Comparison of ENCODE assay signal across 2 cellular contexts in the genomic region with DNA sequence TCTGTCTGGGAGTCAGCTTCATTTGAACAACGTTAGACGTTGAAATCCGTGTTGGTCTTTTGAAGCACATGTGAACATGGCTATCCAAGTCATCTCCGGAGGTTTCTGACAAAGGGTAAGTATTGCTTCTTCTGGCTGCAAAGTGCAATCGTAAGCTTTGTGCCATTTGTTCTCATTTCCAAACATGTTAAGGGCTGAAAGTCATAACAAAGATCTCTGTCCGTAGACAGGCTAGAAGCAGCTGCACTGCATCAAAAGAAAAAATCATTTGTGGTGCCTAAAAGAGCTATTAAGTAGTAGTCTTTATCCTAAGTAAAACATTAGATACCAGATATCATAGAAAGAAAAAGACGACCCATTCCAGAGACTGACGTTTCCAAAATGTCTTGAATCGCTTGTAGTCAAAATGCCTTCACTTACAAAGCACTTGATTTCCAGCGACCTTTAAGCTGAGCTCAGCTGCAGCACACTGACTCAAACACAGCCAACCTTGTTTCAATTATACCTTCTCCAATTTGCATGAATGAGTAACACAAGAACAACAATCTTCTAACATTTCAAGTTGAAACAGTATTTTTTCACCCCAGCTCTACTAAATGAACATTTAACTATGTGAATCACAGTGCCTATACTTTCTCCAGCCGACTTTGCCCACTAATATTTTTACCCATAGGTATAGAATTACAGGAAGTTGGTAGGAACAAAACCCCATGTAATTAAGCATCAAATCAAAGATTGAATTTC.
TF ChIP-seq lines count a peak whose summit lies in the region.

No MANE protein-coding gene starts in this region.

TF ChIP-seq in HEK293, 187 proteins besides CTCF, POLR2A, EP300 and RAD21 (continued from another document):
- TF ChIP-seq, protein P1, sequence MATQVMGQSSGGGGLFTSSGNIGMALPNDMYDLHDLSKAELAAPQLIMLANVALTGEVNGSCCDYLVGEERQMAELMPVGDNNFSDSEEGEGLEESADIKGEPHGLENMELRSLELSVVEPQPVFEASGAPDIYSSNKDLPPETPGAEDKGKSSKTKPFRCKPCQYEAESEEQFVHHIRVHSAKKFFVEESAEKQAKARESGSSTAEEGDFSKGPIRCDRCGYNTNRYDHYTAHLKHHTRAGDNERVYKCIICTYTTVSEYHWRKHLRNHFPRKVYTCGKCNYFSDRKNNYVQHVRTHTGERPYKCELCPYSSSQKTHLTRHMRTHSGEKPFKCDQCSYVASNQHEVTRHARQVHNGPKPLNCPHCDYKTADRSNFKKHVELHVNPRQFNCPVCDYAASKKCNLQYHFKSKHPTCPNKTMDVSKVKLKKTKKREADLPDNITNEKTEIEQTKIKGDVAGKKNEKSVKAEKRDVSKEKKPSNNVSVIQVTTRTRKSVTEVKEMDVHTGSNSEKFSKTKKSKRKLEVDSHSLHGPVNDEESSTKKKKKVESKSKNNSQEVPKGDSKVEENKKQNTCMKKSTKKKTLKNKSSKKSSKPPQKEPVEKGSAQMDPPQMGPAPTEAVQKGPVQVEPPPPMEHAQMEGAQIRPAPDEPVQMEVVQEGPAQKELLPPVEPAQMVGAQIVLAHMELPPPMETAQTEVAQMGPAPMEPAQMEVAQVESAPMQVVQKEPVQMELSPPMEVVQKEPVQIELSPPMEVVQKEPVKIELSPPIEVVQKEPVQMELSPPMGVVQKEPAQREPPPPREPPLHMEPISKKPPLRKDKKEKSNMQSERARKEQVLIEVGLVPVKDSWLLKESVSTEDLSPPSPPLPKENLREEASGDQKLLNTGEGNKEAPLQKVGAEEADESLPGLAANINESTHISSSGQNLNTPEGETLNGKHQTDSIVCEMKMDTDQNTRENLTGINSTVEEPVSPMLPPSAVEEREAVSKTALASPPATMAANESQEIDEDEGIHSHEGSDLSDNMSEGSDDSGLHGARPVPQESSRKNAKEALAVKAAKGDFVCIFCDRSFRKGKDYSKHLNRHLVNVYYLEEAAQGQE (tag by site-specific recombination; IDR thresholded peaks at IDR 0.05), result no peak
- no peak for TF ChIP-seq ZNF473 (tag by site-specific recombination; IDR thresholded peaks at IDR 0.05)
- TF ChIP-seq, protein P2, sequence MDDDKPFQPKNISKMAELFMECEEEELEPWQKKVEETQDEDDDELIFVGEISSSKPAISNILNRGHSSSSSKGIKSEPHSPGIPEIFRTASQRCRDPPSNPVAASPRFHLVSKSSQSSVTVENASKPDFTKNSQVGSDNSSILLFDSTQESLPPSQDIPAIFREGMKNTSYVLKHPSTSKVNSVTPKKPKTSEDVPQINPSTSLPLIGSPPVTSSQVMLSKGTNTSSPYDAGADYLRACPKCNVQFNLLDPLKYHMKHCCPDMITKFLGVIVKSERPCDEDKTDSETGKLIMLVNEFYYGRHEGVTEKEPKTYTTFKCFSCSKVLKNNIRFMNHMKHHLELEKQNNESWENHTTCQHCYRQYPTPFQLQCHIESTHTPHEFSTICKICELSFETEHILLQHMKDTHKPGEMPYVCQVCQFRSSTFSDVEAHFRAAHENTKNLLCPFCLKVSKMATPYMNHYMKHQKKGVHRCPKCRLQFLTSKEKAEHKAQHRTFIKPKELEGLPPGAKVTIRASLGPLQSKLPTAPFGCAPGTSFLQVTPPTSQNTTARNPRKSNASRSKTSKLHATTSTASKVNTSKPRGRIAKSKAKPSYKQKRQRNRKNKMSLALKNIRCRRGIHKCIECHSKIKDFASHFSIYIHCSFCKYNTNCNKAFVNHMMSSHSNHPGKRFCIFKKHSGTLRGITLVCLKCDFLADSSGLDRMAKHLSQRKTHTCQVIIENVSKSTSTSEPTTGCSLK (tag by site-specific recombination; IDR thresholded peaks at IDR 0.05), result no peak
- no peak for TF ChIP-seq ZNF202 (tag by site-specific recombination; IDR thresholded peaks at IDR 0.05; ENCODE audit: borderline replicate concordance)
- TF ChIP-seq ZNF664 (tag by site-specific recombination; IDR thresholded peaks at IDR 0.05), result peak; percentile 53; the same call in 1 of the 2 replicates
- TF ChIP-seq ZNF623 (tag by site-specific recombination; IDR thresholded peaks at IDR 0.05), result no peak

TF ChIP-seq in K562, 482 proteins besides CTCF, POLR2A, EP300 and RAD21 (continued from another document):
- TF ChIP-seq, protein P3, sequence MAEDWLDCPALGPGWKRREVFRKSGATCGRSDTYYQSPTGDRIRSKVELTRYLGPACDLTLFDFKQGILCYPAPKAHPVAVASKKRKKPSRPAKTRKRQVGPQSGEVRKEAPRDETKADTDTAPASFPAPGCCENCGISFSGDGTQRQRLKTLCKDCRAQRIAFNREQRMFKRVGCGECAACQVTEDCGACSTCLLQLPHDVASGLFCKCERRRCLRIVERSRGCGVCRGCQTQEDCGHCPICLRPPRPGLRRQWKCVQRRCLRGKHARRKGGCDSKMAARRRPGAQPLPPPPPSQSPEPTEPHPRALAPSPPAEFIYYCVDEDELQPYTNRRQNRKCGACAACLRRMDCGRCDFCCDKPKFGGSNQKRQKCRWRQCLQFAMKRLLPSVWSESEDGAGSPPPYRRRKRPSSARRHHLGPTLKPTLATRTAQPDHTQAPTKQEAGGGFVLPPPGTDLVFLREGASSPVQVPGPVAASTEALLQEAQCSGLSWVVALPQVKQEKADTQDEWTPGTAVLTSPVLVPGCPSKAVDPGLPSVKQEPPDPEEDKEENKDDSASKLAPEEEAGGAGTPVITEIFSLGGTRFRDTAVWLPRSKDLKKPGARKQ (CRISPR knock-in tag; IDR thresholded peaks at IDR 0.05), result no peak
- TF ChIP-seq FOXA1 (IDR thresholded peaks at IDR 0.05; ENCODE audit: borderline replicate concordance) (no peak), ZNF3 (CRISPR knock-in tag; IDR thresholded peaks at IDR 0.05) (no peak), FIP1L1 (IDR thresholded peaks at IDR 0.05; ENCODE audit: low read depth, low read length, poor library complexity, severe bottlenecking) (no peak), CBX2 (IDR thresholded peaks at IDR 0.05; ENCODE audit: insufficient read depth, low read length, poor library complexity, severe bottlenecking) (no peak), TRIM28 (IDR thresholded peaks at IDR 0.05) (no peak), ZNF232 (CRISPR knock-in tag; IDR thresholded peaks at IDR 0.05) (no peak), ZBED1 (IDR thresholded peaks at IDR 0.05) (no peak), TEAD4 (IDR thresholded peaks at IDR 0.05; ENCODE audit: low read length) (no peak), TEAD4 (CRISPR knock-in tag; IDR thresholded peaks at IDR 0.05; ENCODE audit: borderline replicate concordance) (no peak), ZNF121 (CRISPR knock-in tag; conservative IDR thresholded peaks at IDR 0.05) (no peak), ESRRB (CRISPR knock-in tag; IDR thresholded peaks at IDR 0.05; ENCODE audit: borderline replicate concordance) (no peak), ZFP30 (CRISPR knock-in tag; IDR thresholded peaks at IDR 0.05; ENCODE audit: borderline replicate concordance) (no peak), MCM5 (IDR thresholded peaks at IDR 0.05; ENCODE audit: low read depth) (no peak), HNRNPK (IDR thresholded peaks at IDR 0.05; ENCODE audit: low read depth, low read length, poor library complexity, severe bottlenecking) (no peak)
- TF ChIP-seq, protein P4, sequence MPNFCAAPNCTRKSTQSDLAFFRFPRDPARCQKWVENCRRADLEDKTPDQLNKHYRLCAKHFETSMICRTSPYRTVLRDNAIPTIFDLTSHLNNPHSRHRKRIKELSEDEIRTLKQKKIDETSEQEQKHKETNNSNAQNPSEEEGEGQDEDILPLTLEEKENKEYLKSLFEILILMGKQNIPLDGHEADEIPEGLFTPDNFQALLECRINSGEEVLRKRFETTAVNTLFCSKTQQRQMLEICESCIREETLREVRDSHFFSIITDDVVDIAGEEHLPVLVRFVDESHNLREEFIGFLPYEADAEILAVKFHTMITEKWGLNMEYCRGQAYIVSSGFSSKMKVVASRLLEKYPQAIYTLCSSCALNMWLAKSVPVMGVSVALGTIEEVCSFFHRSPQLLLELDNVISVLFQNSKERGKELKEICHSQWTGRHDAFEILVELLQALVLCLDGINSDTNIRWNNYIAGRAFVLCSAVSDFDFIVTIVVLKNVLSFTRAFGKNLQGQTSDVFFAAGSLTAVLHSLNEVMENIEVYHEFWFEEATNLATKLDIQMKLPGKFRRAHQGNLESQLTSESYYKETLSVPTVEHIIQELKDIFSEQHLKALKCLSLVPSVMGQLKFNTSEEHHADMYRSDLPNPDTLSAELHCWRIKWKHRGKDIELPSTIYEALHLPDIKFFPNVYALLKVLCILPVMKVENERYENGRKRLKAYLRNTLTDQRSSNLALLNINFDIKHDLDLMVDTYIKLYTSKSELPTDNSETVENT (CRISPR knock-in tag; IDR thresholded peaks at IDR 0.05), result no peak
- TF ChIP-seq, protein P5, sequence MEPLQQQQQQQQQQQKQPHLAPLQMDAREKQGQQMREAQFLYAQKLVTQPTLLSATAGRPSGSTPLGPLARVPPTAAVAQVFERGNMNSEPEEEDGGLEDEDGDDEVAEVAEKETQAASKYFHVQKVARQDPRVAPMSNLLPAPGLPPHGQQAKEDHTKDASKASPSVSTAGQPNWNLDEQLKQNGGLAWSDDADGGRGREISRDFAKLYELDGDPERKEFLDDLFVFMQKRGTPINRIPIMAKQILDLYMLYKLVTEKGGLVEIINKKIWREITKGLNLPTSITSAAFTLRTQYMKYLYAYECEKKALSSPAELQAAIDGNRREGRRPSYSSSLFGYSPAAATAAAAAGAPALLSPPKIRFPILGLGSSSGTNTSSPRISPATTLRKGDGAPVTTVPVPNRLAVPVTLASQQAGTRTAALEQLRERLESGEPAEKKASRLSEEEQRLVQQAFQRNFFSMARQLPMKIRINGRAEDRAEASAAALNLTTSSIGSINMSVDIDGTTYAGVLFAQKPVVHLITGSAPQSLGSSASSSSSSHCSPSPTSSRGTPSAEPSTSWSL (CRISPR knock-in tag; IDR thresholded peaks at IDR 0.05; ENCODE audit: borderline replicate concordance), result no peak
- TF ChIP-seq, protein P6, sequence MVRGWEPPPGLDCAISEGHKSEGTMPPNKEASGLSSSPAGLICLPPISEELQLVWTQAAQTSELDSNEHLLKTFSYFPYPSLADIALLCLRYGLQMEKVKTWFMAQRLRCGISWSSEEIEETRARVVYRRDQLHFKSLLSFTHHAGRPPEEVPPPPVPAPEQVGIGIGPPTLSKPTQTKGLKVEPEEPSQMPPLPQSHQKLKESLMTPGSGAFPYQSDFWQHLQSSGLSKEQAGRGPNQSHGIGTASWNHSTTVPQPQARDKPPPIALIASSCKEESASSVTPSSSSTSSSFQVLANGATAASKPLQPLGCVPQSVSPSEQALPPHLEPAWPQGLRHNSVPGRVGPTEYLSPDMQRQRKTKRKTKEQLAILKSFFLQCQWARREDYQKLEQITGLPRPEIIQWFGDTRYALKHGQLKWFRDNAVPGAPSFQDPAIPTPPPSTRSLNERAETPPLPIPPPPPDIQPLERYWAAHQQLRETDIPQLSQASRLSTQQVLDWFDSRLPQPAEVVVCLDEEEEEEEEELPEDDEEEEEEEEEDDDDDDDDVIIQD (CRISPR knock-in tag; IDR thresholded peaks at IDR 0.05), result no peak
- TF ChIP-seq, protein P7, sequence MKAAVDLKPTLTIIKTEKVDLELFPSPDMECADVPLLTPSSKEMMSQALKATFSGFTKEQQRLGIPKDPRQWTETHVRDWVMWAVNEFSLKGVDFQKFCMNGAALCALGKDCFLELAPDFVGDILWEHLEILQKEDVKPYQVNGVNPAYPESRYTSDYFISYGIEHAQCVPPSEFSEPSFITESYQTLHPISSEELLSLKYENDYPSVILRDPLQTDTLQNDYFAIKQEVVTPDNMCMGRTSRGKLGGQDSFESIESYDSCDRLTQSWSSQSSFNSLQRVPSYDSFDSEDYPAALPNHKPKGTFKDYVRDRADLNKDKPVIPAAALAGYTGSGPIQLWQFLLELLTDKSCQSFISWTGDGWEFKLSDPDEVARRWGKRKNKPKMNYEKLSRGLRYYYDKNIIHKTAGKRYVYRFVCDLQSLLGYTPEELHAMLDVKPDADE (conservative IDR thresholded peaks at IDR 0.05; ENCODE audit: control insufficient read depth, low read depth, low read length), result no peak
